Comparison of ENCODE assay signal across 26 cellular contexts in genomic region chr20:60966031-60966430, GRCh38.
"Had no signal": no experiment of that assay in that cellular context is flagged by ENCODE, and none has a peak within 500 bp of the region (broad histone marks: within the 10 kb centered on the region; RNA-seq: fewer than 3 reads in every experiment).

No MANE protein-coding gene starts in this region.

- H3K4me2 ChIP-seq: hepatocyte had no signal

- H3K27ac Mint-ChIP-seq: immature natural killer cell; naive thymus-derived CD4-positive, alpha-beta T cell; natural killer cell had no signal

- FAIRE-seq: endometrium, keratinocyte had no signal

- H3K9me3 Mint-ChIP-seq: natural killer cell had no signal

- H3K27ac ChIP-seq: colonic mucosa, dorsolateral prefrontal cortex, epithelial cell of prostate, esophagus squamous epithelium, gastrocnemius medialis, heart left ventricle, hepatocyte, left lung, lower lobe of right lung had no signal

- H3K79me2 ChIP-seq: hepatocyte had no signal

- H3K4me1 ChIP-seq: colonic mucosa, esophagus squamous epithelium, gastrocnemius medialis, heart left ventricle, left lung, lower lobe of right lung had no signal

- H3K4me3 ChIP-seq: colonic mucosa, dorsolateral prefrontal cortex, esophagus squamous epithelium, gastrocnemius medialis, heart left ventricle, hepatocyte, left lung, lower lobe of right lung had no signal

- H3K9me3 ChIP-seq: colonic mucosa, esophagus squamous epithelium, gastrocnemius medialis, heart left ventricle, left lung, lower lobe of right lung had no signal

- H2AFZ ChIP-seq: hepatocyte had no signal

- ATAC-seq: esophagus mucosa; gastrocnemius medialis; heart left ventricle; left cardiac atrium; left lung; left ventricle myocardium superior; lower lobe of right lung; naive thymus-derived CD4-positive, alpha-beta T cell; natural killer cell had no signal

- H3K4me1 Mint-ChIP-seq: immature natural killer cell; naive thymus-derived CD4-positive, alpha-beta T cell; natural killer cell had no signal

- H3K4me3 Mint-ChIP-seq: immature natural killer cell; naive thymus-derived CD4-positive, alpha-beta T cell; natural killer cell had no signal

- H3K27me3 ChIP-seq: colonic mucosa, esophagus squamous epithelium, gastrocnemius medialis, hepatocyte had no signal

- H3K36me3 ChIP-seq: colonic mucosa, esophagus squamous epithelium, gastrocnemius medialis, heart left ventricle, left lung, lower lobe of right lung had no signal

- DNase-seq: colonic mucosa; dermis blood vessel endothelial cell; dorsolateral prefrontal cortex; effector CD4-positive, alpha-beta T cell; effector memory CD4-positive, alpha-beta T cell; erythroblast; esophagus squamous epithelium; foreskin fibroblast; foreskin melanocyte; gastrocnemius medialis; heart left ventricle; hypothalamus; immature natural killer cell; left cardiac atrium; left lung; left ventricle myocardium superior; lower lobe of right lung; mesenchymal stem cell; midbrain; naive thymus-derived CD4-positive, alpha-beta T cell; natural killer cell had no signal
